In the genomic region with DNA sequence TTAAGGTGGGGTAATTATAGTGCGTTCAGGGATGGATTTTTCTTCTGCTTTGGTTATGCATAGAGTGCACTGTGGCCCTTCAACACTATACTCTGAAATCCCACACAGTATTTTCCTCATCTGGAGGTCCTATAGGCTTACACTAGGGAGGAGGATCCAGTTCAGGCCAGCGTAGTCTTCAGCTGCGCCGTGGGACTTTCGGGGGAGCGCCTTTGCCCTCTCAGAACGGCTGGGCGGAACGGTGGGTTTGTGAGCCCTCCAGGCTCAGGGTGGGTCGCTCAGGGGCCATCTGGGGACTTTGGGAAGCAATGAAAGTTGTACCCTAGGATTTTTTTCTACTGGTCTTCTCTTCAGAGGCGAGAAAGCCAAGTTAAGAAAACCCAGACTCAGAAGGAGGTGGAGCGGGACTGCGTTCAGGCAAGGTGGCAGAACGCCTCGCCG, we compare ENCODE assay signal across 1 cellular context.
TF ChIP-seq lines count a peak whose summit lies in the region.

No MANE protein-coding gene starts in this region.

TF ChIP-seq in liver, 16 proteins besides CTCF, POLR2A, EP300 and RAD21 (continued from another document):
- no peak for TF ChIP-seq REST (IDR thresholded peaks at IDR 0.05)
- TF ChIP-seq HNF4G (IDR thresholded peaks at IDR 0.05): no peak
- TF ChIP-seq TAF1 (conservative IDR thresholded peaks at IDR 0.05): no peak
- TF ChIP-seq GABPA (IDR thresholded peaks at IDR 0.05 in 1 of 2, conservative IDR thresholded peaks at IDR 0.05 in 1 of 2): no peak
TF ChIP-seq in liver: peak in this region for 0.
